10 cellular contexts compared by ENCODE assay signal in genomic region chr6:47073125-47074110, GRCh38. TPM values are rescaled to one million over a fixed set of nuclear protein-coding genes. Genes with fewer than 3 reads are reported as not detected.
DNase-seq lines count a peak whose midpoint lies in the region; ATAC-seq, FAIRE-seq and TF ChIP-seq lines count a peak whose summit lies in the region.
"Had no signal": no experiment of that assay in that cellular context is flagged by ENCODE, and none has a peak within 500 bp of the region (broad histone marks: within the 10 kb centered on the region; RNA-seq: fewer than 3 reads in every experiment).

No MANE protein-coding gene starts in this region.

- CTCF ChIA-PET in IMR-90 (lab: Yijun Ruan, JAX), result no interaction called here
- CTCF ChIA-PET in GM12878 (lab: Yijun Ruan, JAX), result interaction anchor here (0.9 kb wide), 1 partner anchor 10 kb away, joined by 3 read pairs; no protein-coding TSS in a partner anchor

- RAD21 ChIA-PET in GM12878 (lab: Charles Lee; ENCODE audit: unreplicated experiment), result no interaction called here

- H2AFZ ChIP-seq in DND-41 (ENCODE audit: low read depth, low read length) (no peak overlapping the region), IMR-90 (replicated peaks; ENCODE audit: low read length, poor library complexity) (no peak overlapping the region), GM12878 (ENCODE audit: control insufficient read depth, low read depth, low read length) (no peak overlapping the region)

- H3K79me1 ChIP-seq in IMR-90 (ENCODE audit: low read depth in 1 of 2, low read length in 2 of 2), result no peaks in the 10 kb centered on the region

- dilution Hi-C loops in IMR-90 (cut with HindIII; ENCODE audit: low sequenced_read_pairs, unreplicated experiment), result no loop called here

- no peak overlapping the region for H4K5ac ChIP-seq in IMR-90 (ENCODE audit: low read depth, low read length)

- no peak overlapping the region for H3K27ac ChIP-seq in DND-41 (ENCODE audit: low read length)
- H3K27ac ChIP-seq in IMR-90 (ENCODE audit: insufficient read depth, low read length), result no peak overlapping the region
- H3K27ac ChIP-seq in GM12878 (ENCODE audit: control insufficient read depth, insufficient read depth), result no peak overlapping the region
- no peak overlapping the region for H3K27ac ChIP-seq in right lobe of liver

- ATAC-seq in DND-41 (ENCODE audit: insufficient read depth, low read depth) (no peak), IMR-90 (ENCODE audit: low read depth) (no peak), GM12878 (0 out of 3 replicates have a peak, but pooled peaks have one; percentile 30), right lobe of liver (peak; percentile 86 to 90 (median 88)), GM18873 (IDR thresholded peaks at IDR 0.05; ENCODE audit: low FRiP score, unreplicated experiment) (no peak), GM21528 (IDR thresholded peaks at IDR 0.05; ENCODE audit: low FRiP score, unreplicated experiment) (no peak)
- ATAC-seq in activated T-cell treated with anti-CD3 and anti-CD28 coated beads, Interleukin-2, amount 50 U/mL, for 72 hours (replicated peaks in 1 of 2), result no peak

- H3K9me3 Mint-ChIP-seq in activated T-cell treated with anti-CD3 and anti-CD28 coated beads, Interleukin-2, amount 50 U/mL, for 72 hours, result no peaks in the 10 kb centered on the region

- H3K27ac Mint-ChIP-seq in activated T-cell treated with anti-CD3 and anti-CD28 coated beads, Interleukin-2, amount 50 U/mL, for 72 hours, result no peak overlapping the region

- TF ChIP-seq CTCF in DND-41 (IDR thresholded peaks at IDR 0.05; ENCODE audit: borderline replicate concordance, extremely low read depth, low read length, poor library complexity, severe bottlenecking) (peak; percentile 31), IMR-90 (conservative IDR thresholded peaks at IDR 0.05; ENCODE audit: low read depth, low read length) (0 out of 2 replicates have a peak, but pooled peaks have one; percentile 2), GM12878 (IDR thresholded peaks at IDR 0.05 in 2 of 3, conservative IDR thresholded peaks at IDR 0.05 in 1 of 3; ENCODE audit: control insufficient read depth in 2 of 3, extremely low read depth in 1 of 3, insufficient read depth in 1 of 3, low read depth in 3 of 3, low read length in 3 of 3) (peak in 2 of 3 experiments; percentile 14 to 36; a peak in 2 of 6 replicates), right lobe of liver (IDR thresholded peaks at IDR 0.05) (peak; percentile 5 to 39 (median 26))

- H3K36me3 Mint-ChIP-seq in activated T-cell treated with anti-CD3 and anti-CD28 coated beads, Interleukin-2, amount 50 U/mL, for 72 hours (ENCODE audit: insufficient read depth in 2 of 2), result no peaks in the 10 kb centered on the region

- no peak overlapping the region for H3K18ac ChIP-seq in IMR-90 (ENCODE audit: low read depth, low read length)

- H3K9me3 ChIP-seq in DND-41 (ENCODE audit: insufficient read depth, low read length, severe bottlenecking), result no peaks in the 10 kb centered on the region
- H3K9me3 ChIP-seq in IMR-90 (ENCODE audit: control insufficient read depth, insufficient read depth, low read length), result no peaks in the 10 kb centered on the region
- H3K9me3 ChIP-seq in GM12878 (replicated peaks; ENCODE audit: control insufficient read depth, insufficient read depth, low read length), result no peaks in the 10 kb centered on the region
- no peaks in the 10 kb centered on the region for H3K9me3 ChIP-seq in right lobe of liver

- H3K9me1 ChIP-seq in IMR-90 (ENCODE audit: insufficient read depth, low read length), result no peaks in the 10 kb centered on the region

- H3K4me1 ChIP-seq in DND-41 (ENCODE audit: insufficient read depth, low read length) (0 out of 2 replicates have a peak, but pooled peaks cover 2% of the 10 kb centered on the region), IMR-90 (ENCODE audit: control insufficient read depth, insufficient read depth, low read length) (no peaks in the 10 kb centered on the region), GM12878 (ENCODE audit: control insufficient read depth, insufficient read depth, low read length) (no peaks in the 10 kb centered on the region), right lobe of liver (peaks cover 0 to 9% (median 0%) of the 10 kb centered on the region in 4 donors)

- no peak for TF ChIP-seq EP300 in GM12878 (IDR thresholded peaks at IDR 0.05; ENCODE audit: borderline replicate concordance in 1 of 2, control insufficient read depth in 1 of 2, low read depth in 2 of 2, low read length in 2 of 2)

- in situ Hi-C loops in IMR-90 (cut with MboI; ENCODE audit: low sequenced_read_pairs) (no loop called here), GM12878 (cut with MboI) (no loop called here)

- no peak overlapping the region for H4K8ac ChIP-seq in IMR-90 (ENCODE audit: low read depth in 2 of 2, low read length in 2 of 2)

- TF ChIP-seq RAD21 in IMR-90 (IDR thresholded peaks at IDR 0.05; ENCODE audit: low read length) (no peak), GM12878 (IDR thresholded peaks at IDR 0.05; ENCODE audit: insufficient read depth, low read depth, low read length) (no peak)

- H4K91ac ChIP-seq in IMR-90 (ENCODE audit: insufficient read depth, low read depth, low read length), result no peak overlapping the region

- H3K4ac ChIP-seq in IMR-90 (ENCODE audit: low read depth, low read length), result no peak overlapping the region

- no peak overlapping the region for H3K4me2 ChIP-seq in DND-41 (ENCODE audit: insufficient read depth, low read length)
- H3K4me2 ChIP-seq in IMR-90 (ENCODE audit: low read depth, low read length), result no peak overlapping the region
- no peak overlapping the region for H3K4me2 ChIP-seq in GM12878 (ENCODE audit: control insufficient read depth, insufficient read depth)

- H3K14ac ChIP-seq in IMR-90 (replicated peaks; ENCODE audit: low read depth, low read length), result no peak overlapping the region

- no peak overlapping the region for H3K56ac ChIP-seq in IMR-90 (ENCODE audit: extremely low read depth, insufficient read depth, low read length)

- SMC1A ChIA-PET in GM12878 (lab: Charles Lee; ENCODE audit: uncharacterized antibody, unreplicated experiment), result interaction anchor here (0.7 kb wide), 1 partner anchor 196 kb away, joined by 3 read pairs; no protein-coding TSS in a partner anchor

- no peaks in the 10 kb centered on the region for H3K27me3 Mint-ChIP-seq in activated T-cell treated with anti-CD3 and anti-CD28 coated beads, Interleukin-2, amount 50 U/mL, for 72 hours (ENCODE audit: low read depth)

- no peaks in the 10 kb centered on the region for H3K4me1 Mint-ChIP-seq in activated T-cell treated with anti-CD3 and anti-CD28 coated beads, Interleukin-2, amount 50 U/mL, for 72 hours (ENCODE audit: low read depth)

- H2BK15ac ChIP-seq in IMR-90 (ENCODE audit: low read depth, low read length), result no peak overlapping the region

- H4K20me1 ChIP-seq in DND-41 (ENCODE audit: insufficient read depth, low read length) (no peaks in the 10 kb centered on the region), IMR-90 (ENCODE audit: insufficient read depth, low read length) (no peaks in the 10 kb centered on the region), GM12878 (ENCODE audit: control insufficient read depth, insufficient read depth) (no peaks in the 10 kb centered on the region)

- H3K9ac ChIP-seq in DND-41 (ENCODE audit: low read depth, low read length) (no peak overlapping the region), IMR-90 (ENCODE audit: low read depth, low read length) (no peak overlapping the region), GM12878 (ENCODE audit: control insufficient read depth, insufficient read depth, low read length) (no peak overlapping the region)

- DNase-seq in DND-41, result no peak
- no peak for DNase-seq in IMR-90
- DNase-seq in GM12878 (ENCODE audit: low read depth, low spot score), result no peak
- DNase-seq in right lobe of liver, result no peak
- DNase-seq in RKO (ENCODE audit: low spot score), result no peak
- DNase-seq in activated T-cell treated with anti-CD3 and anti-CD28 coated beads, Interleukin-2, amount 50 U/mL, for 72 hours, result no peak
- DNase-seq: activated T-cell treated with anti-CD3 and anti-CD28 coated beads, Interleukin-2, amount 50 U/mL, for 48 hours; NCI-H1436 had no signal

- H2BK120ac ChIP-seq in IMR-90 (ENCODE audit: low read depth, low read length), result no peak overlapping the region

- POLR2A ChIA-PET in IMR-90 (lab: Charles Lee; ENCODE audit: unreplicated experiment) (no interaction called here), GM12878 (lab: Charles Lee) (no interaction called here)

- no peak overlapping the region for H2AK5ac ChIP-seq in IMR-90 (ENCODE audit: low read depth, low read length)

- H3K79me2 ChIP-seq in DND-41 (ENCODE audit: insufficient read depth, low read length), result no peaks in the 10 kb centered on the region
- no peaks in the 10 kb centered on the region for H3K79me2 ChIP-seq in GM12878 (ENCODE audit: control insufficient read depth, insufficient read depth, low read length)

- H3K4me3 ChIP-seq in DND-41 (ENCODE audit: low read depth in 1 of 2, low read length in 2 of 2) (no peak overlapping the region), IMR-90 (ENCODE audit: insufficient read depth, low read depth, low read length) (no peak overlapping the region), GM12878 (no peak overlapping the region), right lobe of liver (no peak overlapping the region)

- H3K27me3 ChIP-seq in DND-41 (ENCODE audit: insufficient read depth, low read length, poor library complexity) (peaks cover 15% of the 10 kb centered on the region), IMR-90 (ENCODE audit: control insufficient read depth, insufficient read depth, low read length) (peaks cover 12% of the 10 kb centered on the region; the same call in 1 of the 2 replicates), GM12878 (replicated peaks in 1 of 2; ENCODE audit: control insufficient read depth in 2 of 2, insufficient read depth in 2 of 2, low read length in 1 of 2) (peaks cover 0 to 5% of the 10 kb centered on the region in 2 experiments; a peak in 2 of 4 replicates), right lobe of liver (no peaks in the 10 kb centered on the region)

- WGBS in IMR-90 (ENCODE audit: extremely low coverage in 2 of 2, insufficient read length in 1 of 2), 2 experiments, result 41% methylated on average over 2 of the region's 5 CpGs; no CpG with 5 or more reads in 1 of the 2 experiments
- WGBS in GM12878 (ENCODE audit: insufficient coverage, insufficient replicate concordance, low lambda C conversion rate, missing lambda C conversion rate), result 30% methylated on average over 5 of the region's 5 CpGs
- WGBS in right lobe of liver (ENCODE audit: insufficient coverage, low coverage, low lambda C conversion rate, missing lambda C conversion rate), result 26% methylated on average over 5 of the region's 5 CpGs

- no peak overlapping the region for H2BK5ac ChIP-seq in IMR-90 (ENCODE audit: low read depth, low read length, poor library complexity, severe bottlenecking)

- no peak overlapping the region for H3K23ac ChIP-seq in IMR-90 (ENCODE audit: low read depth, low read length)

- intact Hi-C loops in IMR-90 (cut with micrococcal nuclease) (no loop called here), GM12878 (cut with micrococcal nuclease; ENCODE audit: unreplicated experiment) (no loop called here), right lobe of liver (cut with DNase I) (no loop called here)

- BruUV-seq in IMR-90 (replicated peaks; lab: Mats Ljungman, UMichigan) (no TSS peak), GM12878 (replicated peaks; lab: Mats Ljungman, UMichigan) (no TSS peak)

- H3K36me3 ChIP-seq in DND-41 (ENCODE audit: insufficient read depth, low read length) (no peaks in the 10 kb centered on the region), IMR-90 (ENCODE audit: control insufficient read depth, insufficient read depth, low read length) (no peaks in the 10 kb centered on the region), GM12878 (ENCODE audit: control insufficient read depth in 2 of 2, insufficient read depth in 2 of 2, low read length in 1 of 2) (no peaks in the 10 kb centered on the region), right lobe of liver (no peaks in the 10 kb centered on the region)

- TF ChIP-seq POLR2A in IMR-90 (IDR thresholded peaks at IDR 0.05; ENCODE audit: low read depth, low read length), result no peak
- TF ChIP-seq POLR2A in GM12878 (IDR thresholded peaks at IDR 0.05; ENCODE audit: low read depth, low read length), result no peak
- TF ChIP-seq POLR2A in right lobe of liver (IDR thresholded peaks at IDR 0.05), result no peak

- no peak overlapping the region for H2AK9ac ChIP-seq in IMR-90 (replicated peaks; ENCODE audit: low read depth, low read length, poor library complexity)

- H2BK20ac ChIP-seq in IMR-90 (ENCODE audit: low read depth, low read length), result no peak overlapping the region

- no peak for FAIRE-seq in GM12878 (lab: Jason Lieb, UNC)

- no peak overlapping the region for H3K4me3 Mint-ChIP-seq in activated T-cell treated with anti-CD3 and anti-CD28 coated beads, Interleukin-2, amount 50 U/mL, for 72 hours

RNA-seq across cellular contexts. Expression of gene ADGRF1, which starts 31.3 kb away (rescaled TPM):
- total RNA-seq in IMR-90 (2012; rRNA removed) (not detected in 2 replicates), GM12878 (2014; rRNA removed) (not detected in 2 replicates), GM12878 (2014; rRNA removed; fragmentation: Illumina TruSeq; extraction: Trizol) (not detected in 2 replicates), GM12878 (2021) (0.05 and 0.08 TPM in 2 replicates), right lobe of liver (not detected)
- polyA plus RNA-seq in IMR-90 (2012; rRNA removed) (not detected in 2 replicates), GM12878 (2011; rRNA removed) (not detected in 2 replicates), GM12878 (2014; fragmentation: Illumina TruSeq; extraction: Trizol) (not detected in 2 replicates), GM12878 (2014; fragmentation: Nextera tagmentation; extraction: Ambion mirVana) (not detected), GM12878 (2014; rRNA removed) (not detected in 2 replicates), GM12878 (2016; fragmentation: Nextera tagmentation; extraction: Ambion mirVana) (not detected)
- polyA plus RNA-seq in IMR-90 (2012; cell fraction: cytosol; rRNA removed), result not detected in 2 replicates
- not detected in 2 replicates for polyA plus RNA-seq in IMR-90 (2012; cell fraction: nucleus; rRNA removed; ENCODE audit: low replicate concordance)
- not detected in 2 replicates for total RNA-seq in GM12878 (2013; cell fraction: nucleolus; rRNA removed)
- polyA plus RNA-seq in GM12878 (2011; ENCODE audit: low read depth), result not detected
- polyA plus RNA-seq in GM12878 (2011; cell fraction: cytosol; rRNA removed), result not detected in 2 replicates
- not detected in 2 replicates for polyA plus RNA-seq in GM12878 (2011; cell fraction: nucleus; rRNA removed)
- not detected in 2 replicates for polyA plus RNA-seq in GM12878 (2012)
- not detected in 2 replicates for polyA minus RNA-seq in GM12878 (2011; rRNA and poly(A)+ RNA removed)
- polyA minus RNA-seq in GM12878 (2011; cell fraction: cytosol; rRNA and poly(A)+ RNA removed), result not detected in 2 replicates
- not detected in 2 replicates for polyA minus RNA-seq in GM12878 (2011; cell fraction: nucleus; rRNA and poly(A)+ RNA removed)
- not detected for total RNA-seq in activated T-cell treated with anti-CD3 and anti-CD28 coated beads, Interleukin-2, amount 50 U/mL, for 72 hours

Comparison
In these comparisons a context has a peak if more than half of its experiments do, and no peak if none do; other contexts are left out.
1. ATAC-seq: peak in GM12878 (single experiment) and right lobe of liver (4 of 4); none in DND-41 (single experiment), IMR-90 (single experiment), GM18873 (single experiment), GM21528 (single experiment) and activated T-cell treated with anti-CD3 and anti-CD28 coated beads, Interleukin-2, amount 50 U/mL, for 72 hours (0 of 2).
2. Peak in every context shown above with its lines, with median percentiles within 50 percentile points of each other: CTCF ChIP-seq.